Comparison of ENCODE assay signal across 19 cellular contexts in the genomic region with DNA sequence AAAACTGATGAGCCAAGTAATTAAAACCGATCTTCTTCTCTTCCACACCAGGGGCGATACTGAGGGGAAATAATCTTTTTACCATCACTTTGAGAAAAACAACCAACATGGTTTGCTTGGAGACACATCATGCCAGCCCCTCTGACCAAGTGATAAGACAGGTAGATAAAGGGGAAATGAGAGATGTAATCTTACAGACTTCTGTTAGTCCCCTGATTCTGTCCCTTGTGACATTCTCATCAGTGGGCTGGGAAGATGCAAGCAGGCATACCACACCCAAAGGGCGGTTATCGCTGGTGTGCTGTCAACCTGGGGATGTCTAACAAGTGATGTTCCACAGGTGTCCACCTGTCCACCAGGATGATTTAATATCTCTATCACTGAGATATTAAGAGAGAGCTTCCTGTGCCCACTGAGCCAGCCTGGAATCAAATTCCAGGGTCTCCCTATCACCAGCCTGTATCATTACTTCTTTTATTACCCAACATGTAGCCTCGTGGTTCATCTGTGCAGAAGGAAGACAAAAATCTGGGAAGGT.
"Had no signal": no experiment of that assay in that cellular context is flagged by ENCODE, and none has a peak within 500 bp of the region (broad histone marks: within the 10 kb centered on the region; RNA-seq: fewer than 3 reads in every experiment).

No MANE protein-coding gene starts in this region.

- H3K4me2 ChIP-seq: smooth muscle cell had no signal

- H3K4me3 ChIP-seq: body of pancreas, heart right ventricle, sigmoid colon, smooth muscle cell, upper lobe of left lung had no signal

- DNase-seq: activated CD4-positive, alpha-beta T cell treated with anti-CD3 and anti-CD28 coated beads, Interleukin-2, amount 50 U/mL, for 48 hours; activated gamma-delta T cell treated with Interleukin-2 at 50 U/mL for 16 hours; anterior cingulate cortex; body of pancreas; heart right ventricle; islet precursor cell; left cardiac atrium; midbrain; occipital lobe; posterior cingulate gyrus; retina; sigmoid colon; stimulated activated CD4-positive, alpha-beta T cell treated with anti-CD3 and anti-CD28 coated beads, Interleukin-2, amount 100 ng/mL, for 48 hours; stimulated activated CD8-positive, alpha-beta memory T cell treated with anti-CD3 and anti-CD28 coated beads, Interleukin-4, amount 100 ng/mL, for 48 hours; stimulated activated naive CD4-positive, alpha-beta T cell; upper lobe of left lung had no signal

- H3K9me3 ChIP-seq: body of pancreas, heart right ventricle, sigmoid colon, upper lobe of left lung had no signal

- H3K36me3 ChIP-seq: heart right ventricle, sigmoid colon, upper lobe of left lung had no signal

- ATAC-seq: body of pancreas, heart right ventricle, left cardiac atrium, SK-N-SH treated with all-trans-retinoic acid at 6 μM for 48 hours had no signal

- H3K27me3 ChIP-seq: body of pancreas, heart right ventricle, sigmoid colon, upper lobe of left lung had no signal

- H3K27ac ChIP-seq: epithelial cell of prostate, heart right ventricle, upper lobe of left lung had no signal

- H3K4me1 ChIP-seq: body of pancreas, heart right ventricle had no signal
